Comparison of ENCODE assay signal across 11 cellular contexts in genomic region chr19:50818859-50819472, GRCh38. TPM values are rescaled to one million over a fixed set of nuclear protein-coding genes. Genes with fewer than 3 reads are reported as not detected.
DNase-seq lines count a peak whose midpoint lies in the region; ATAC-seq and TF ChIP-seq lines count a peak whose summit lies in the region.
"Had no signal": no experiment of that assay in that cellular context is flagged by ENCODE, and none has a peak within 500 bp of the region (broad histone marks: within the 10 kb centered on the region; RNA-seq: fewer than 3 reads in every experiment).

No MANE protein-coding gene starts in this region.

- H3K36me3 ChIP-seq in OCI-LY3 (replicated peaks; ENCODE audit: low read depth, low read length) (no peaks in the 10 kb centered on the region), endodermal cell (ENCODE audit: control insufficient read depth, insufficient read depth, low read length) (no peaks in the 10 kb centered on the region), ovary (no peaks in the 10 kb centered on the region)
- H3K36me3 ChIP-seq: uterus had no signal

- no peaks in the 10 kb centered on the region for H3K79me2 ChIP-seq in OCI-LY3 (ENCODE audit: low read length)

- no peak overlapping the region for H3K9ac ChIP-seq in OCI-LY3 (ENCODE audit: low read length)
- H3K9ac ChIP-seq in endodermal cell (ENCODE audit: extremely low read depth, low read length, poor library complexity, severe bottlenecking) = no peak overlapping the region

- DNase-seq in COLO668 (lab: John Stamatoyannopoulos, UW; ENCODE audit: unreplicated experiment) = peak; percentile 85
- peak; percentile 51 for DNase-seq in endodermal cell
- DNase-seq in kidney tubule cell (ENCODE audit: low spot score) = no peak
- no peak for DNase-seq in stimulated activated CD4-positive, alpha-beta T cell treated with anti-CD3 and anti-CD28 coated beads, Interleukin-4, amount 100 ng/mL, for 4 hours
- no peak for DNase-seq in ovary
- DNase-seq: uterus had no signal

- H2AFZ ChIP-seq in OCI-LY3 (ENCODE audit: low read depth, low read length) = no peak overlapping the region

- H3K27me3 ChIP-seq in OCI-LY3 (ENCODE audit: low read depth, low read length) = peaks cover 46% of the 10 kb centered on the region
- H3K27me3 ChIP-seq in endodermal cell (ENCODE audit: control insufficient read depth, insufficient read depth, low read length, poor library complexity, severe bottlenecking) = peaks cover 58% of the 10 kb centered on the region
- H3K27me3 ChIP-seq in ovary = no peaks in the 10 kb centered on the region

- intact Hi-C loops in ovary (cut with DNase I) = no loop called here

- no peak for ATAC-seq in SK-N-SH treated with all-trans-retinoic acid at 6 μM for 48 hours

- H3K4me1 ChIP-seq in OCI-LY3 (ENCODE audit: low read length) (peaks cover 45% of the 10 kb centered on the region), endodermal cell (ENCODE audit: control insufficient read depth, insufficient read depth, low read length) (no peaks in the 10 kb centered on the region), ovary (ENCODE audit: insufficient read depth) (no peaks in the 10 kb centered on the region)
- H3K4me1 ChIP-seq: uterus had no signal

- no peaks in the 10 kb centered on the region for H3K9me3 Mint-ChIP-seq in endodermal cell

- TF ChIP-seq CTCF in 22Rv1 (IDR thresholded peaks at IDR 0.05) = no peak
- no peak for TF ChIP-seq CTCF in OCI-LY3 (IDR thresholded peaks at IDR 0.05; ENCODE audit: low read depth, low read length)
- TF ChIP-seq CTCF in endodermal cell (conservative IDR thresholded peaks at IDR 0.05) = no peak
- TF ChIP-seq CTCF in ovary (IDR thresholded peaks at IDR 0.05) = no peak

- H3K4me1 Mint-ChIP-seq in endodermal cell = peaks cover 20% of the 10 kb centered on the region

- H3K27me3 Mint-ChIP-seq in endodermal cell (ENCODE audit: insufficient read depth) = peaks cover 95% of the 10 kb centered on the region

- H3K36me3 Mint-ChIP-seq in endodermal cell (ENCODE audit: low read depth) = no peaks in the 10 kb centered on the region

- H3K4me3 Mint-ChIP-seq in endodermal cell = peak overlapping the region; percentile 58

- 90% methylated on average over 7 to 12 of the region's 12 CpGs for WGBS in endodermal cell (ENCODE audit: insufficient coverage in 1 of 2, insufficient read length in 1 of 2), 2 experiments
- WGBS in ovary, 3 donors = 54 to 61% (median 61%) methylated on average over 12 of the region's 12 CpGs

- no peaks in the 10 kb centered on the region for H4K20me1 ChIP-seq in OCI-LY3 (ENCODE audit: insufficient read depth, low read length)

- H3K4me2 ChIP-seq in OCI-LY3 (ENCODE audit: low read length) = peak overlapping the region; percentile 94

- TF ChIP-seq EP300 in ovary (IDR thresholded peaks at IDR 0.05) = no peak

- H3K4me3 ChIP-seq in OCI-LY3 (ENCODE audit: low read length) (peak overlapping the region; percentile 79), endodermal cell (ENCODE audit: low read length) (no peak overlapping the region), ovary (no peak overlapping the region)
- H3K4me3 ChIP-seq: uterus had no signal

- H3K9me3 ChIP-seq in OCI-LY3 (ENCODE audit: insufficient read depth, low read length) (no peaks in the 10 kb centered on the region), endodermal cell (ENCODE audit: control insufficient read depth, low read length) (no peaks in the 10 kb centered on the region), ovary (no peaks in the 10 kb centered on the region)
- H3K9me3 ChIP-seq: uterus had no signal

- TF ChIP-seq POLR2A in ovary (IDR thresholded peaks at IDR 0.05) = no peak

- no peak overlapping the region for H3K27ac Mint-ChIP-seq in endodermal cell

- peak overlapping the region; percentile 93 for H3K27ac ChIP-seq in 22Rv1
- no peak overlapping the region for H3K27ac ChIP-seq in OCI-LY3 (ENCODE audit: low read length)
- H3K27ac ChIP-seq in endodermal cell (ENCODE audit: low read depth, low read length) = no peak overlapping the region
- no peak overlapping the region for H3K27ac ChIP-seq in ovary
- H3K27ac ChIP-seq: uterus had no signal

TF ChIP-seq in SK-N-SH treated with all-trans-retinoic acid at 6 μM for 48 hours, 23 proteins besides CTCF, POLR2A, EP300 and RAD21:
- TF ChIP-seq RARB (CRISPR knock-in tag; IDR thresholded peaks at IDR 0.05) (no peak), ZNF70 (CRISPR knock-in tag; IDR thresholded peaks at IDR 0.05) (no peak), BACH2 (CRISPR knock-in tag; IDR thresholded peaks at IDR 0.05; ENCODE audit: borderline replicate concordance) (no peak), OSR1 (CRISPR knock-in tag; IDR thresholded peaks at IDR 0.05) (no peak)

RNA-seq across cellular contexts. Expression of gene KLK1, which starts 4.6 kb away (rescaled TPM):
- total RNA-seq in endodermal cell = under 1 TPM; 0.75 to 0.82 TPM
- polyA plus RNA-seq in endodermal cell (2013, experiment 1 of 2) = 0.36 TPM
- not detected for polyA plus RNA-seq in endodermal cell (2013, experiment 2 of 2)
- under 1 TPM in 6 of 7 donors, not detected in 1; 0.40 to 0.95 (median 0.57) TPM for total RNA-seq in ovary
- polyA plus RNA-seq in ovary = 1 to 10 TPM in 1 of 2 donors, under 1 TPM in 1; 0.23 to 1.2 TPM
- total RNA-seq: LHCN-M2, mononuclear cell had no signal

RNA-seq across cellular contexts. Expression of gene KLK15, which starts 14.4 kb away (rescaled TPM):
- not detected for total RNA-seq in endodermal cell
- not detected for polyA plus RNA-seq in endodermal cell (2013, experiment 1 of 2)
- not detected for polyA plus RNA-seq in endodermal cell (2013, experiment 2 of 2)
- total RNA-seq in ovary = not detected
- not detected for polyA plus RNA-seq in ovary
- total RNA-seq: LHCN-M2, mononuclear cell, uterus had no signal

RNA-seq across cellular contexts. Expression of gene ACP4, which starts 28.8 kb away (rescaled TPM):
- not detected for total RNA-seq in endodermal cell
- polyA plus RNA-seq in endodermal cell (2013, experiment 1 of 2) = not detected
- not detected for polyA plus RNA-seq in endodermal cell (2013, experiment 2 of 2)
- total RNA-seq in ovary = not detected
- not detected for polyA plus RNA-seq in ovary
- total RNA-seq: LHCN-M2, mononuclear cell, uterus had no signal

RNA-seq across cellular contexts. Expression of gene KLK3, which starts 35.7 kb away (rescaled TPM):
- total RNA-seq in endodermal cell (not detected), ovary (under 1 TPM in 1 of 7 donors, not detected in 6; 0.20 TPM)
- not detected for polyA plus RNA-seq in endodermal cell (2013, experiment 1 of 2)
- polyA plus RNA-seq in endodermal cell (2013, experiment 2 of 2) = not detected
- under 1 TPM; 0.13 to 0.24 TPM for polyA plus RNA-seq in ovary
- total RNA-seq: LHCN-M2 had no signal

RNA-seq across cellular contexts. Expression of gene GPR32, which starts 48.7 kb away (rescaled TPM):
- total RNA-seq in endodermal cell (not detected), ovary (not detected)
- not detected for polyA plus RNA-seq in endodermal cell (2013, experiment 1 of 2)
- polyA plus RNA-seq in endodermal cell (2013, experiment 2 of 2) = not detected
- polyA plus RNA-seq in ovary = not detected
- total RNA-seq: LHCN-M2, mononuclear cell, uterus had no signal

Comparison
In these comparisons a context has a peak if more than half of its experiments do, and no peak if none do; other contexts are left out.
1. DNase-seq: peak in COLO668 (single experiment) and endodermal cell (single experiment); none in kidney tubule cell (single experiment), stimulated activated CD4-positive, alpha-beta T cell treated with anti-CD3 and anti-CD28 coated beads, Interleukin-4, amount 100 ng/mL, for 4 hours (0 of 2) and ovary (0 of 5).